Comparison of ENCODE assay signal across 8 cellular contexts in genomic region chr3:123068227-123069020, GRCh38. TPM values are rescaled to one million over a fixed set of nuclear protein-coding genes. Genes with fewer than 3 reads are reported as not detected.
A peak's percentile ranks its signal among the peaks of the same experiment; 100 is the strongest.
DNase-seq lines count a peak whose midpoint lies in the region; ATAC-seq, FAIRE-seq and TF ChIP-seq lines count a peak whose summit lies in the region.

No MANE protein-coding gene starts in this region.

- H3K79me2 ChIP-seq in endothelial cell of umbilical vein (ENCODE audit: control insufficient read depth, insufficient read depth, low read length), result peaks cover 63% of the 10 kb centered on the region
- H3K79me2 ChIP-seq in parathyroid adenoma, result peaks cover 10% of the 10 kb centered on the region

- CTCF ChIA-PET in endothelial cell of umbilical vein (lab: Charles Lee), result interaction anchor here (0.6 to 2.7 kb wide), 9 partner anchors 8 to 124 kb away, joined by 3 to 20 read pairs (median 6); partner anchors contain the start of gene SEMA5B

- BruUV-seq in endothelial cell of umbilical vein (replicated peaks; lab: Mats Ljungman, UMichigan), result no TSS peak

- H4K20me1 ChIP-seq in endothelial cell of umbilical vein (replicated peaks; ENCODE audit: control insufficient read depth, extremely low read depth, insufficient read depth, low read length), result no peaks in the 10 kb centered on the region

- peak; percentile 47 for DNase-seq in EL
- no peak for DNase-seq in NT2/D1 (ENCODE audit: low read depth, low spot score)
- no peak for DNase-seq in endothelial cell of umbilical vein (ENCODE audit: low read depth, low spot score)
- DNase-seq in SW 1271 (lab: John Stamatoyannopoulos, UW), result no peak
- DNase-seq in GM10266 (ENCODE audit: extremely low spot score), result no peak
- DNase-seq in DMS53 treated with DMSO at 0.1 percent for 48 hours (lab: John Stamatoyannopoulos, UW; ENCODE audit: unreplicated experiment), result no peak

- peak; percentile 9 for TF ChIP-seq POLR2A in endothelial cell of umbilical vein (IDR thresholded peaks at IDR 0.05; ENCODE audit: low read depth, low read length)

- FAIRE-seq in endothelial cell of umbilical vein (lab: Jason Lieb, UNC), result peak; percentile 88

- H3K36me3 ChIP-seq in NT2/D1 (ENCODE audit: insufficient read depth, insufficient read length, low read length) (peaks cover 27% of the 10 kb centered on the region), endothelial cell of umbilical vein (ENCODE audit: control insufficient read depth in 2 of 2, extremely low read depth in 1 of 2, insufficient read depth in 2 of 2, low read length in 2 of 2) (no peaks in the 10 kb centered on the region), parathyroid adenoma (ENCODE audit: control insufficient read depth, insufficient read depth, low read length) (no peaks in the 10 kb centered on the region)

- dilution Hi-C loops in endothelial cell of umbilical vein (cut with MboI; ENCODE audit: extremely low pct_ligation_motif_present, low sequenced_read_pairs), result no loop called here

- H2AFZ ChIP-seq in endothelial cell of umbilical vein (ENCODE audit: low read depth, low read length) (peak overlapping the region; percentile 76), parathyroid adenoma (no peak overlapping the region)

- H3K4me3 ChIP-seq in NT2/D1 (ENCODE audit: insufficient read length, low read depth), result peak overlapping the region; percentile 92
- peak overlapping the region; percentile 92 to 96 (median 93) for H3K4me3 ChIP-seq in endothelial cell of umbilical vein (replicated peaks in 1 of 3; ENCODE audit: insufficient read depth in 1 of 3, low read depth in 1 of 3, low read length in 3 of 3)
- peak overlapping the region; percentile 74 for H3K4me3 ChIP-seq in parathyroid adenoma (ENCODE audit: low read depth, low read length)

- intact Hi-C loops in endothelial cell of umbilical vein (cut with micrococcal nuclease), result loop anchor here (5.0 kb wide), 1 partner anchor 134 kb away; the partner anchor contains the start of gene SEC22A

- H3K9me1 ChIP-seq in endothelial cell of umbilical vein (replicated peaks; ENCODE audit: control insufficient read depth, extremely low read depth, insufficient read depth, low read length), result no peaks in the 10 kb centered on the region

- H3K4me1 ChIP-seq in NT2/D1 (ENCODE audit: insufficient read depth, insufficient read length) (peaks cover 8% of the 10 kb centered on the region), endothelial cell of umbilical vein (ENCODE audit: control insufficient read depth, extremely low read depth, insufficient read depth, low read length) (peaks cover 19% of the 10 kb centered on the region), parathyroid adenoma (peaks cover 7% of the 10 kb centered on the region)

- H3K27ac ChIP-seq in endothelial cell of umbilical vein (ENCODE audit: insufficient read depth, low read depth, low read length) (peak overlapping the region; percentile 42), parathyroid adenoma (no peak overlapping the region)

- no peaks in the 10 kb centered on the region for H3K9me3 ChIP-seq in NT2/D1 (ENCODE audit: insufficient read depth, low read length)
- no peaks in the 10 kb centered on the region for H3K9me3 ChIP-seq in endothelial cell of umbilical vein (replicated peaks; ENCODE audit: control insufficient read depth, insufficient read depth, low read length)
- H3K9me3 ChIP-seq in parathyroid adenoma (ENCODE audit: control insufficient read depth, low read length), result no peaks in the 10 kb centered on the region

- H3K9ac ChIP-seq in NT2/D1 (ENCODE audit: insufficient read length, low read depth) (peak overlapping the region; percentile 96), endothelial cell of umbilical vein (replicated peaks; ENCODE audit: extremely low read depth, insufficient read depth, low read length) (peak overlapping the region; percentile 81), parathyroid adenoma (no peak overlapping the region)

- peak overlapping the region; percentile 96 for H3K4me2 ChIP-seq in endothelial cell of umbilical vein (ENCODE audit: insufficient read depth, low read length)
- peak overlapping the region; percentile 75 for H3K4me2 ChIP-seq in parathyroid adenoma (ENCODE audit: low read length)

- ATAC-seq in HG02610 (IDR thresholded peaks at IDR 0.05; ENCODE audit: unreplicated experiment), result no peak

- TF ChIP-seq CTCF in endothelial cell of umbilical vein (IDR thresholded peaks at IDR 0.05; ENCODE audit: extremely low read depth in 1 of 2, insufficient read depth in 1 of 2, low read depth in 1 of 2, low read length in 2 of 2) (no peak), parathyroid adenoma (IDR thresholded peaks at IDR 0.05) (no peak), GM10266 (IDR thresholded peaks at IDR 0.05; ENCODE audit: control insufficient read depth, insufficient read depth, low read depth, missing control alignments) (no peak)

- POLR2A ChIA-PET in endothelial cell of umbilical vein (lab: Charles Lee), result interaction anchor here (1.3 to 1.8 kb wide), 2 partner anchors 8 to 13 kb away, joined by 5 to 10 read pairs; no protein-coding TSS in a partner anchor

- H3K27me3 ChIP-seq in NT2/D1 (ENCODE audit: insufficient read depth, insufficient read length), result peaks cover 6% of the 10 kb centered on the region
- no peaks in the 10 kb centered on the region for H3K27me3 ChIP-seq in endothelial cell of umbilical vein (ENCODE audit: control insufficient read depth in 2 of 2, insufficient read depth in 2 of 2, low read length in 2 of 2)
- no peaks in the 10 kb centered on the region for H3K27me3 ChIP-seq in parathyroid adenoma (ENCODE audit: control insufficient read depth, insufficient read depth, low read length)

TF ChIP-seq in endothelial cell of umbilical vein, 7 proteins besides CTCF, POLR2A, EP300 and RAD21:
- TF ChIP-seq GATA2 (IDR thresholded peaks at IDR 0.05; ENCODE audit: insufficient read depth, insufficient read length, low read depth, low read length) (no peak), JUN (IDR thresholded peaks at IDR 0.05; ENCODE audit: borderline replicate concordance, insufficient read depth, insufficient read length, low read depth) (no peak), FOS (IDR thresholded peaks at IDR 0.05; ENCODE audit: borderline replicate concordance, insufficient read depth, low read length) (no peak), EZH2 (IDR thresholded peaks at IDR 0.05; ENCODE audit: borderline replicate concordance, low read depth, low read length, severe bottlenecking) (no peak), MAX (IDR thresholded peaks at IDR 0.05; ENCODE audit: insufficient read depth, insufficient read length) (no peak), POLR2AphosphoS5 (IDR thresholded peaks at IDR 0.05; ENCODE audit: insufficient read depth, low read depth, low read length) (no peak), MYC (IDR thresholded peaks at IDR 0.05; ENCODE audit: low read depth, low read length) (no peak)

RNA-seq across cellular contexts. Expression of gene PDIA5, which starts 1.6 kb away (rescaled TPM):
- total RNA-seq in endothelial cell of umbilical vein, result 85.2 and 85.6 TPM in 2 replicates
- polyA plus RNA-seq in endothelial cell of umbilical vein, result 48.9 and 55.7 TPM in 2 replicates
- 66.9 and 67.2 TPM in 2 replicates for polyA plus RNA-seq in endothelial cell of umbilical vein (2011; cell fraction: cytosol; rRNA removed)
- polyA plus RNA-seq in endothelial cell of umbilical vein (2011; cell fraction: nucleus; rRNA removed), result 87.4 and 92.9 TPM in 2 replicates
- 64.4 and 71.1 TPM in 2 replicates for polyA plus RNA-seq in endothelial cell of umbilical vein (2012)
- 44.1 and 52.9 TPM in 2 replicates for polyA minus RNA-seq in endothelial cell of umbilical vein
- 9.6 TPM for polyA minus RNA-seq in endothelial cell of umbilical vein (2011; cell fraction: cytosol; rRNA and poly(A)+ RNA removed)
- 30.4 and 33.4 TPM in 2 replicates for polyA minus RNA-seq in endothelial cell of umbilical vein (2011; cell fraction: nucleus; rRNA and poly(A)+ RNA removed)

RNA-seq across cellular contexts. Expression of gene SEMA5B, which starts 40.9 kb away (rescaled TPM):
- total RNA-seq in endothelial cell of umbilical vein, result 0.07 and 0.44 TPM in 2 replicates
- polyA plus RNA-seq in endothelial cell of umbilical vein, result not detected in 2 replicates
- not detected in 2 replicates for polyA plus RNA-seq in endothelial cell of umbilical vein (2011; cell fraction: cytosol; rRNA removed)
- polyA plus RNA-seq in endothelial cell of umbilical vein (2011; cell fraction: nucleus; rRNA removed), result 0.07 TPM in 1 of 2 replicates, not detected in the other
- polyA plus RNA-seq in endothelial cell of umbilical vein (2012), result not detected in 2 replicates
- polyA minus RNA-seq in endothelial cell of umbilical vein, result not detected in 2 replicates
- not detected for polyA minus RNA-seq in endothelial cell of umbilical vein (2011; cell fraction: cytosol; rRNA and poly(A)+ RNA removed)
- polyA minus RNA-seq in endothelial cell of umbilical vein (2011; cell fraction: nucleus; rRNA and poly(A)+ RNA removed), result not detected in 2 replicates
